ENCODE assay signal across 10 cellular contexts in genomic region chr1:152495066-152495675, GRCh38. TPM values are rescaled to one million over a fixed set of nuclear protein-coding genes. Genes with fewer than 3 reads are reported as not detected.
A peak's percentile ranks its signal among the peaks of the same experiment; 100 is the strongest.
DNase-seq lines count a peak whose midpoint lies in the region; FAIRE-seq and TF ChIP-seq lines count a peak whose summit lies in the region.
"Had no signal": no experiment of that assay in that cellular context is flagged by ENCODE, and none has a peak within 500 bp of the region (broad histone marks: within the 10 kb centered on the region; RNA-seq: fewer than 3 reads in every experiment).

No MANE protein-coding gene starts in this region.

- no peaks in the 10 kb centered on the region for H3K4me1 ChIP-seq in CD8-positive, alpha-beta memory T cell (ENCODE audit: insufficient read depth, low read length)
- H3K4me1 ChIP-seq: spleen had no signal

- FAIRE-seq in bronchial epithelial cell (lab: Jason Lieb, UNC): no peak

- H3K27me3 ChIP-seq in bronchial epithelial cell (ENCODE audit: control insufficient read depth, insufficient read depth, low read length): no peaks in the 10 kb centered on the region
- no peaks in the 10 kb centered on the region for H3K27me3 ChIP-seq in CD8-positive, alpha-beta memory T cell (ENCODE audit: insufficient read depth, low read length, poor library complexity, severe bottlenecking)
- H3K27me3 ChIP-seq: spleen had no signal

- no peak overlapping the region for H3K27ac ChIP-seq in CD8-positive, alpha-beta memory T cell (ENCODE audit: low read depth, low read length)
- H3K27ac ChIP-seq: spleen had no signal

- no peak overlapping the region for H3K4me3 ChIP-seq in bronchial epithelial cell (ENCODE audit: low read depth, low read length)
- H3K4me3 ChIP-seq in CD8-positive, alpha-beta memory T cell (ENCODE audit: low read length): no peak overlapping the region
- H3K4me3 ChIP-seq: spleen had no signal

- H3K4me1 Mint-ChIP-seq in CD8-positive, alpha-beta memory T cell: no peaks in the 10 kb centered on the region

- H3K36me3 ChIP-seq in bronchial epithelial cell (ENCODE audit: control insufficient read depth, insufficient read depth, low read length): no peaks in the 10 kb centered on the region
- no peaks in the 10 kb centered on the region for H3K36me3 ChIP-seq in CD8-positive, alpha-beta memory T cell (ENCODE audit: insufficient read depth, low read length)
- H3K36me3 ChIP-seq: spleen had no signal

- no peaks in the 10 kb centered on the region for H3K36me3 Mint-ChIP-seq in CD8-positive, alpha-beta memory T cell

- H3K9me3 Mint-ChIP-seq in CD8-positive, alpha-beta memory T cell: no peaks in the 10 kb centered on the region

- POLR2A ChIA-PET in CD8-positive, alpha-beta memory T cell (lab: Charles Lee): no interaction called here

- H3K4me3 Mint-ChIP-seq in CD8-positive, alpha-beta memory T cell: no peak overlapping the region

- H3K9me3 ChIP-seq in CD8-positive, alpha-beta memory T cell (ENCODE audit: low read length): no peaks in the 10 kb centered on the region
- H3K9me3 ChIP-seq: spleen had no signal

- CTCF ChIA-PET in CD8-positive, alpha-beta memory T cell (lab: Charles Lee): no interaction called here

- peak; percentile 87 for TF ChIP-seq CTCF in bronchial epithelial cell (IDR thresholded peaks at IDR 0.05; ENCODE audit: insufficient read depth, low read length, severe bottlenecking)

- DNase-seq in stimulated activated CD4-positive, alpha-beta T cell treated with anti-CD3 and anti-CD28 coated beads, Interleukin-15, amount 100 ng/mL, for 24 hours: peak; percentile 38
- DNase-seq in stimulated activated CD4-positive, alpha-beta T cell treated with anti-CD3 and anti-CD28 coated beads, Interleukin-4, amount 100 ng/mL, for 1 hour: no peak
- DNase-seq in MV-4-11 (lab: John Stamatoyannopoulos, UW): peak; percentile 12
- peak; percentile 61 for DNase-seq in bronchial epithelial cell (ENCODE audit: low read depth)
- DNase-seq in CD8-positive, alpha-beta memory T cell: no peak
- no peak for DNase-seq in NCI-H526 treated with DMSO at 0.1 percent for 48 hours (lab: John Stamatoyannopoulos, UW)
- no peak for DNase-seq in GF-D8 (lab: John Stamatoyannopoulos, UW)
- no peak for DNase-seq in activated gamma-delta T cell (lab: John Stamatoyannopoulos, UW)
- DNase-seq: effector CD4-positive, alpha-beta T cell; spleen had no signal

- peaks cover 14 to 34% of the 10 kb centered on the region in 2 donors for H3K27me3 Mint-ChIP-seq in CD8-positive, alpha-beta memory T cell

- no peak overlapping the region for H3K27ac Mint-ChIP-seq in CD8-positive, alpha-beta memory T cell

RNA-seq across cellular contexts. Expression of gene LCE5A, which starts 15.4 kb away (rescaled TPM):
- total RNA-seq in bronchial epithelial cell: not detected in 2 replicates
- not detected for total RNA-seq in CD8-positive, alpha-beta memory T cell
- not detected for polyA plus RNA-seq in CD8-positive, alpha-beta memory T cell
- total RNA-seq: spleen had no signal
- polyA plus RNA-seq: spleen had no signal

RNA-seq across cellular contexts. Expression of gene CRCT1, which starts 19.1 kb away (rescaled TPM):
- total RNA-seq in bronchial epithelial cell: 4.7 and 7.6 TPM in 2 replicates
- total RNA-seq in CD8-positive, alpha-beta memory T cell: not detected
- not detected for polyA plus RNA-seq in CD8-positive, alpha-beta memory T cell
- total RNA-seq: spleen had no signal

Comparison
In these comparisons a context has a peak if more than half of its experiments do, and no peak if none do; other contexts are left out.
1. DNase-seq: peak in stimulated activated CD4-positive, alpha-beta T cell treated with anti-CD3 and anti-CD28 coated beads, Interleukin-15, amount 100 ng/mL, for 24 hours (single experiment), MV-4-11 (single experiment) and bronchial epithelial cell (single experiment); none in stimulated activated CD4-positive, alpha-beta T cell treated with anti-CD3 and anti-CD28 coated beads, Interleukin-4, amount 100 ng/mL, for 1 hour (single experiment), CD8-positive, alpha-beta memory T cell (0 of 5), NCI-H526 treated with DMSO at 0.1 percent for 48 hours (single experiment), GF-D8 (single experiment) and activated gamma-delta T cell (single experiment).